10 cellular contexts compared by ENCODE assay signal in genomic region chr18:35174093-35174731, GRCh38.
DNase-seq lines count a peak whose midpoint lies in the region; ATAC-seq and TF ChIP-seq lines count a peak whose summit lies in the region.
"Had no signal": no experiment of that assay in that cellular context is flagged by ENCODE, and none has a peak within 500 bp of the region (broad histone marks: within the 10 kb centered on the region; RNA-seq: fewer than 3 reads in every experiment).

No MANE protein-coding gene starts in this region.

- no peak for TF ChIP-seq CTCF in Loucy (conservative IDR thresholded peaks at IDR 0.05; ENCODE audit: low read length)
- no peak for TF ChIP-seq CTCF in lower lobe of right lung (IDR thresholded peaks at IDR 0.05)
- no peak for TF ChIP-seq CTCF in hepatocyte (IDR thresholded peaks at IDR 0.05; ENCODE audit: poor library complexity)

- H4K20me1 ChIP-seq in Loucy (ENCODE audit: insufficient read depth, low read length, poor library complexity, severe bottlenecking) (no peaks in the 10 kb centered on the region), hepatocyte (ENCODE audit: insufficient read depth, poor library complexity, severe bottlenecking) (no peaks in the 10 kb centered on the region)

- H3K4me3 ChIP-seq in Loucy (ENCODE audit: low read length, poor library complexity, severe bottlenecking) (peak overlapping the region; percentile 8), lower lobe of right lung (no peak overlapping the region), hepatocyte (no peak overlapping the region)

- no peaks in the 10 kb centered on the region for H3K9me3 ChIP-seq in Loucy (ENCODE audit: insufficient read depth, low read depth, low read length)
- peaks cover 7% of the 10 kb centered on the region for H3K9me3 ChIP-seq in lower lobe of right lung
- H3K9me3 ChIP-seq in hepatocyte (ENCODE audit: low read depth): no peaks in the 10 kb centered on the region

- H3F3A ChIP-seq in Loucy (ENCODE audit: low read depth): no peaks in the 10 kb centered on the region

- H3K27ac ChIP-seq in lower lobe of right lung (no peak overlapping the region), hepatocyte (no peak overlapping the region)

- H3K4me2 ChIP-seq in Loucy (ENCODE audit: low read depth, low read length, poor library complexity, severe bottlenecking): no peak overlapping the region
- no peak overlapping the region for H3K4me2 ChIP-seq in hepatocyte

- no peaks in the 10 kb centered on the region for H3K27me3 ChIP-seq in Loucy (ENCODE audit: insufficient read depth, low read length, poor library complexity, severe bottlenecking)
- no peaks in the 10 kb centered on the region for H3K27me3 ChIP-seq in lower lobe of right lung (ENCODE audit: low read depth)
- H3K27me3 ChIP-seq in hepatocyte: no peaks in the 10 kb centered on the region

- H3K36me3 ChIP-seq in Loucy (ENCODE audit: insufficient read depth, low read length) (no peaks in the 10 kb centered on the region), lower lobe of right lung (no peaks in the 10 kb centered on the region), hepatocyte (replicated peaks; ENCODE audit: insufficient read depth, low read depth) (no peaks in the 10 kb centered on the region)

- no peaks in the 10 kb centered on the region for H3K79me2 ChIP-seq in Loucy (ENCODE audit: insufficient read depth, low read length)
- no peaks in the 10 kb centered on the region for H3K79me2 ChIP-seq in hepatocyte

- 45% methylated on average over 4 of the region's 5 CpGs for WGBS in hepatocyte (ENCODE audit: low lambda C conversion rate, missing lambda C conversion rate)

- ATAC-seq in GM21526 (IDR thresholded peaks at IDR 0.05; ENCODE audit: low FRiP score, unreplicated experiment) (peak; percentile 86), lower lobe of right lung (no peak)

- no peaks in the 10 kb centered on the region for H3K9me2 ChIP-seq in Loucy (replicated peaks; ENCODE audit: low read depth, low read length)
- no peaks in the 10 kb centered on the region for H3K9me2 ChIP-seq in hepatocyte (replicated peaks; ENCODE audit: insufficient read depth)

- H3K9ac ChIP-seq in Loucy (ENCODE audit: low read depth, low read length, poor library complexity, severe bottlenecking): no peak overlapping the region

- peaks cover 14% of the 10 kb centered on the region for H3K4me1 ChIP-seq in Loucy (ENCODE audit: insufficient read depth, low read length, poor library complexity, severe bottlenecking)
- no peaks in the 10 kb centered on the region for H3K4me1 ChIP-seq in lower lobe of right lung
- peaks cover 6% of the 10 kb centered on the region for H3K4me1 ChIP-seq in hepatocyte (ENCODE audit: insufficient read depth)

- H2AFZ ChIP-seq in Loucy (ENCODE audit: low read length): no peak overlapping the region
- H2AFZ ChIP-seq in hepatocyte: no peak overlapping the region

- DNase-seq in DMS53 treated with DMSO at 0.1 percent for 48 hours (lab: John Stamatoyannopoulos, UW; ENCODE audit: unreplicated experiment) (peak; percentile 80), SK-N-DZ (ENCODE audit: low spot score) (peak; percentile 36), lower lobe of right lung (no peak), hepatocyte (ENCODE audit: low spot score) (no peak), cerebellum (ENCODE audit: low spot score) (no peak)
- DNase-seq in activated CD8-positive, alpha-beta memory T cell treated with anti-CD3 and anti-CD28 coated beads for 24 hours: no peak
- DNase-seq: amniotic stem cell, NCI-H446 treated with DMSO at 0.1 percent for 48 hours had no signal

- intact Hi-C loops in lower lobe of right lung (cut with DNase I): no loop called here

Comparison
In these comparisons a context has a peak if more than half of its experiments do, and no peak if none do; other contexts are left out.
1. DNase-seq: peak in DMS53 treated with DMSO at 0.1 percent for 48 hours (single experiment) and SK-N-DZ (single experiment); none in lower lobe of right lung (single experiment), activated CD8-positive, alpha-beta memory T cell treated with anti-CD3 and anti-CD28 coated beads for 24 hours (single experiment), hepatocyte (single experiment) and cerebellum (single experiment).